8 cellular contexts compared by ENCODE assay signal in the genomic region with DNA sequence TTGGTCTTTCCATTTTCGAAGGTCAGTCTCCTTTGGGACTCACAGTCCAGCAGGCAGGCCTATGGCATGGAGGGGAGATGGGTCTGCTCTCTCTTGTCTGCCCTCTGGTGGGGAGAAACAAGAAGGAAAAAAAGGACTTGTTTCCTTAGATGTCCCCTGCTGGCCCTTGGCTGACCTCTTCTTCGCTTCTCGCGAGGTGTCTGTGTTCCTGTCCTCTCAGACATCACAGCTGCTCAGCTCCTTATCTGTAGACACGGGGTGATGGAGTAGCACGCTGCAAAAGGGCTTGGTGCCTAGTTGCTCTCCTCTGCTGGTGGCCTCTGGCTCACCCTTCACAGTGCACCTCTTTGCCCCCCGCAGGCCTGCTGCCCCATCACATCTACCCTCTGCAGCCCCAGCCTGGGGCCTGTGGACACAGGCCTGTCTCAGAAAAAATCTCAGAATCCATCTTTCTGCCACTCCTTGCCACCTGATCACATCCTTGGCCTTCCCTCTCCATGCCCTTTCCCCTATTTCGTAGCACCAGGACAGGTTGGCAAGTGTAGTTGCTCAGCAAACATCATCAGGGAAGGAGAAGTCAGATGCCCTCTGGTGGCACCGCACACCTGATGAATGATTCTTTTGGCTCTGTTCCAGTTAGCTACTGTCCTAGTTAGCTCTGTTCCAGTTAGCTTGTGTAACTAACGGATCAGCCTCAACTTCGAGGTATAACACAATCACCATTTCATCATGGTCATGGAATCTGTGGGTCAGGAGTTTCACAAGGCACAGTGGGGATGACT. TPM values are rescaled to one million over a fixed set of nuclear protein-coding genes. Genes with fewer than 3 reads are reported as not detected.
DNase-seq lines count a peak whose midpoint lies in the region; ATAC-seq and TF ChIP-seq lines count a peak whose summit lies in the region.

No MANE protein-coding gene starts in this region.

- in situ Hi-C loops in GM13977 (cut with MboI; ENCODE audit: low pct_unique_long_range_greater_than_20kb, low sequenced_read_pairs, unreplicated experiment): no loop called here

- H2BK15ac ChIP-seq in mesenchymal stem cell (ENCODE audit: low read depth, poor library complexity, severe bottlenecking): no peak overlapping the region

- no peak overlapping the region for H3K18ac ChIP-seq in mesenchymal stem cell (ENCODE audit: low read depth in 1 of 2, low read length in 2 of 2)

- H3K4me3 ChIP-seq in epithelial cell of esophagus (ENCODE audit: low read length): no peak overlapping the region
- H3K4me3 ChIP-seq in mesenchymal stem cell (ENCODE audit: insufficient read depth in 1 of 2, low read depth in 1 of 2, low read length in 2 of 2): no peak overlapping the region

- DNase-seq in AG09319 (ENCODE audit: extremely low read depth, low read depth): peak; percentile 72
- DNase-seq in GM13977 (ENCODE audit: low spot score): peak; percentile 66
- DNase-seq in NCI-H345 (lab: John Stamatoyannopoulos, UW): peak; percentile 58
- peak; percentile 36 for DNase-seq in activated CD4-positive, alpha-beta T cell treated with anti-CD3 and anti-CD28 coated beads for 48 hours
- peak; percentile 85 for DNase-seq in epithelial cell of esophagus (ENCODE audit: low read depth)
- DNase-seq in mesenchymal stem cell: peak; percentile 87
- peak; percentile 86 for DNase-seq in superior temporal gyrus (ENCODE audit: extremely low spot score)

- H3K4me1 ChIP-seq in mesenchymal stem cell (ENCODE audit: control insufficient read depth, insufficient read depth, low read depth, low read length): peaks cover 5% of the 10 kb centered on the region

- peak; percentile 78 for TF ChIP-seq CTCF in AG09319 (IDR thresholded peaks at IDR 0.05; ENCODE audit: low read depth, low read length)
- peak; percentile 73 for TF ChIP-seq CTCF in GM13977 (IDR thresholded peaks at IDR 0.05; ENCODE audit: extremely low read depth, insufficient read depth, missing control alignments)
- TF ChIP-seq CTCF in epithelial cell of esophagus (IDR thresholded peaks at IDR 0.05; ENCODE audit: insufficient read depth, low read depth, low read length, missing control alignments): peak; percentile 67

- H3K4ac ChIP-seq in mesenchymal stem cell (ENCODE audit: low read depth in 1 of 2, low read length in 2 of 2): no peak overlapping the region

- no peaks in the 10 kb centered on the region for H3K79me1 ChIP-seq in mesenchymal stem cell (replicated peaks; ENCODE audit: low read length, poor library complexity, severe bottlenecking)

- H3K4me2 ChIP-seq in mesenchymal stem cell (ENCODE audit: low read length, poor library complexity, severe bottlenecking): no peak overlapping the region

- no peak overlapping the region for H2BK12ac ChIP-seq in mesenchymal stem cell (ENCODE audit: low read length in 2 of 2)

- H3K36me3 ChIP-seq in mesenchymal stem cell (ENCODE audit: control insufficient read depth in 1 of 2, insufficient read depth in 2 of 2, low read depth in 1 of 2, low read length in 2 of 2): no peaks in the 10 kb centered on the region

- no peak overlapping the region for H3K23ac ChIP-seq in mesenchymal stem cell (ENCODE audit: low read length in 2 of 2)

- no peak overlapping the region for H2AFZ ChIP-seq in mesenchymal stem cell (ENCODE audit: low read depth, low read length)

- no peak overlapping the region for H3K27ac ChIP-seq in mesenchymal stem cell (ENCODE audit: low read length, poor library complexity, severe bottlenecking)

- 52% methylated on average over 11 of the region's 11 CpGs for WGBS in mesenchymal stem cell

- H2BK5ac ChIP-seq in mesenchymal stem cell (ENCODE audit: low read depth, low read length, poor library complexity, severe bottlenecking): no peak overlapping the region

- H4K91ac ChIP-seq in mesenchymal stem cell (ENCODE audit: low read length): no peak overlapping the region

- no peak overlapping the region for H3K14ac ChIP-seq in mesenchymal stem cell (ENCODE audit: low read length in 2 of 2)

- H2BK120ac ChIP-seq in mesenchymal stem cell (ENCODE audit: low read depth, low read length): no peak overlapping the region

- no peak overlapping the region for H2AK5ac ChIP-seq in mesenchymal stem cell (ENCODE audit: low read length, severe bottlenecking)

- no peak overlapping the region for H3K9ac ChIP-seq in mesenchymal stem cell (ENCODE audit: low read length)

- no peak for ATAC-seq in GM21619 (IDR thresholded peaks at IDR 0.05; ENCODE audit: unreplicated experiment)

- H4K8ac ChIP-seq in mesenchymal stem cell (ENCODE audit: low read length): no peak overlapping the region

- no peaks in the 10 kb centered on the region for H3K9me3 ChIP-seq in mesenchymal stem cell (ENCODE audit: control insufficient read depth, low read length)

- peaks cover 0 to 7% of the 10 kb centered on the region in 2 experiments for H3K27me3 ChIP-seq in mesenchymal stem cell (ENCODE audit: control insufficient read depth in 1 of 2, insufficient read depth in 1 of 2, low read length in 2 of 2)

RNA-seq across cellular contexts. Expression of gene AK2, which starts 18.7 kb away (rescaled TPM):
- polyA plus RNA-seq in mesenchymal stem cell (2013, experiment 1 of 2): 81.3 TPM
- polyA plus RNA-seq in mesenchymal stem cell (2013, experiment 2 of 2): 82.4 TPM

RNA-seq across cellular contexts. Expression of gene AZIN2, which starts 25.6 kb away (rescaled TPM):
- 4.2 TPM for polyA plus RNA-seq in mesenchymal stem cell (2013, experiment 1 of 2)
- 3.2 TPM for polyA plus RNA-seq in mesenchymal stem cell (2013, experiment 2 of 2)

Comparison
In these comparisons a context has a peak if more than half of its experiments do, and no peak if none do; other contexts are left out.
1. DNase-seq: peak in every context shown above with its lines; median percentile 87 in mesenchymal stem cell; 86 in superior temporal gyrus; 85 in epithelial cell of esophagus; 72 in AG09319; 66 in GM13977; 58 in NCI-H345; 36 in activated CD4-positive, alpha-beta T cell treated with anti-CD3 and anti-CD28 coated beads for 48 hours.